2 cellular contexts compared by ENCODE assay signal in genomic region chr14:20989464-20989786, GRCh38.
A peak's percentile ranks its signal among the peaks of the same experiment; 100 is the strongest.
TF ChIP-seq lines count a peak whose summit lies in the region.

No MANE protein-coding gene starts in this region.

TF ChIP-seq in SK-N-SH, 30 proteins besides CTCF, POLR2A, EP300 and RAD21:
- TF ChIP-seq GATA2 (CRISPR knock-in tag; IDR thresholded peaks at IDR 0.05) (no peak), EZH2phosphoT487 (IDR thresholded peaks at IDR 0.05; ENCODE audit: borderline replicate concordance, low read depth) (no peak), TAF1 (IDR thresholded peaks at IDR 0.05; ENCODE audit: borderline replicate concordance, low read depth, low read length) (peak; percentile 63), JUND (IDR thresholded peaks at IDR 0.05) (no peak), ELF1 (IDR thresholded peaks at IDR 0.05) (no peak), POLR2AphosphoS5 (IDR thresholded peaks at IDR 0.05; ENCODE audit: low read depth, low read length) (peak; percentile 66; the same call in 1 of the 2 replicates)

TF ChIP-seq in SK-N-SH treated with all-trans-retinoic acid at 6 μM for 48 hours, 23 proteins besides CTCF, POLR2A, EP300 and RAD21 (continued from another document):
- TF ChIP-seq PPARA (CRISPR knock-in tag; IDR thresholded peaks at IDR 0.05; ENCODE audit: borderline replicate concordance) = no peak
- TF ChIP-seq ESRRG (CRISPR knock-in tag; IDR thresholded peaks at IDR 0.05) = no peak
- no peak for TF ChIP-seq ZC3H10 (CRISPR knock-in tag; IDR thresholded peaks at IDR 0.05)
- no peak for TF ChIP-seq ZNF8 (CRISPR knock-in tag; IDR thresholded peaks at IDR 0.05)
- TF ChIP-seq TCF4 (CRISPR knock-in tag; IDR thresholded peaks at IDR 0.05; ENCODE audit: borderline replicate concordance) = no peak
- no peak for TF ChIP-seq POU6F1 (CRISPR knock-in tag; IDR thresholded peaks at IDR 0.05; ENCODE audit: borderline replicate concordance, low read depth)
- TF ChIP-seq TSHZ2 (CRISPR knock-in tag; IDR thresholded peaks at IDR 0.05) = no peak
- no peak for TF ChIP-seq ZFP30 (CRISPR knock-in tag; IDR thresholded peaks at IDR 0.05)
- TF ChIP-seq ZNF70 (CRISPR knock-in tag; IDR thresholded peaks at IDR 0.05) = no peak
- TF ChIP-seq BACH2 (CRISPR knock-in tag; IDR thresholded peaks at IDR 0.05; ENCODE audit: borderline replicate concordance) = no peak
- no peak for TF ChIP-seq ZNF565 (CRISPR knock-in tag; conservative IDR thresholded peaks at IDR 0.05; ENCODE audit: low read depth)
- TF ChIP-seq ZFP3 (CRISPR knock-in tag; IDR thresholded peaks at IDR 0.05) = no peak
- no peak for TF ChIP-seq GLIS3 (CRISPR knock-in tag; IDR thresholded peaks at IDR 0.05)
- no peak for TF ChIP-seq ISL1 (CRISPR knock-in tag; IDR thresholded peaks at IDR 0.05)
- no peak for TF ChIP-seq CSRNP3 (CRISPR knock-in tag; IDR thresholded peaks at IDR 0.05)
- no peak for TF ChIP-seq OSR1 (CRISPR knock-in tag; IDR thresholded peaks at IDR 0.05)
